ENCODE assay signal across 2 cellular contexts in genomic region chr19:46862974-46863632, GRCh38.
TF ChIP-seq lines count a peak whose summit lies in the region.

No MANE protein-coding gene starts in this region.

TF ChIP-seq in HCT116, 20 proteins besides CTCF, POLR2A, EP300 and RAD21:
- TF ChIP-seq EZH2 (IDR thresholded peaks at IDR 0.05) (no peak), POLR2AphosphoS5 (IDR thresholded peaks at IDR 0.05; ENCODE audit: low read depth, low read length) (no peak), JUND (IDR thresholded peaks at IDR 0.05) (no peak), ZBTB33 (IDR thresholded peaks at IDR 0.05; ENCODE audit: extremely low read depth, insufficient replicate concordance, low read length) (no peak), ATF3 (IDR thresholded peaks at IDR 0.05) (no peak), ZNF274 (IDR thresholded peaks at IDR 0.05; ENCODE audit: low read depth, low read length) (no peak), YY1 (IDR thresholded peaks at IDR 0.05; ENCODE audit: extremely low read depth, insufficient replicate concordance, low read depth, low read length) (no peak)

TF ChIP-seq in GM12878, 131 proteins besides CTCF, POLR2A, EP300 and RAD21:
- TF ChIP-seq HDAC6 (IDR thresholded peaks at IDR 0.05; ENCODE audit: unreplicated experiment): no peak
- TF ChIP-seq TAF1 (IDR thresholded peaks at IDR 0.05; ENCODE audit: borderline replicate concordance, low read depth, low read length): no peak
- TF ChIP-seq ATF2 (IDR thresholded peaks at IDR 0.05; ENCODE audit: low read length): no peak
- no peak for TF ChIP-seq POU2F2 (IDR thresholded peaks at IDR 0.05; ENCODE audit: borderline replicate concordance, low read depth, low read length)
- no peak for TF ChIP-seq GABPA (IDR thresholded peaks at IDR 0.05; ENCODE audit: low read depth)
- TF ChIP-seq TARDBP (IDR thresholded peaks at IDR 0.05; ENCODE audit: borderline replicate concordance): no peak
- TF ChIP-seq ZSCAN29 (IDR thresholded peaks at IDR 0.05): no peak
- no peak for TF ChIP-seq DPF2 (IDR thresholded peaks at IDR 0.05)
- TF ChIP-seq SPI1 (IDR thresholded peaks at IDR 0.05; ENCODE audit: borderline replicate concordance, insufficient read depth, low read depth, low read length): peak; percentile 89
- peak; percentile 15; the same call in 1 of the 2 replicates for TF ChIP-seq IKZF1 (conservative IDR thresholded peaks at IDR 0.05)
- no peak for TF ChIP-seq NR2C2 (IDR thresholded peaks at IDR 0.05; ENCODE audit: borderline replicate concordance, control insufficient read depth, insufficient read length, low read depth)
- no peak for TF ChIP-seq CEBPZ (IDR thresholded peaks at IDR 0.05; ENCODE audit: low read depth, low read length)
- TF ChIP-seq TCF12 (IDR thresholded peaks at IDR 0.05; ENCODE audit: low read depth, low read length): no peak
- TF ChIP-seq SP1 (IDR thresholded peaks at IDR 0.05; ENCODE audit: low read depth, low read length): no peak
- no peak for TF ChIP-seq PAX5 (IDR thresholded peaks at IDR 0.05; ENCODE audit: borderline replicate concordance, low read depth, low read length)
- peak in 1 of 2 experiments; percentile 22; a peak in 1 of 4 replicates for TF ChIP-seq IKZF2 (IDR thresholded peaks at IDR 0.05)
- no peak for TF ChIP-seq RBBP5 (conservative IDR thresholded peaks at IDR 0.05)
- TF ChIP-seq ZNF384 (IDR thresholded peaks at IDR 0.05; ENCODE audit: borderline replicate concordance, low read depth, low read length): no peak
- no peak for TF ChIP-seq ELK1 (IDR thresholded peaks at IDR 0.05; ENCODE audit: low read depth, low read length)
- no peak for TF ChIP-seq JUND (IDR thresholded peaks at IDR 0.05; ENCODE audit: low read depth, low read length)
- no peak for TF ChIP-seq MTA2 (IDR thresholded peaks at IDR 0.05; ENCODE audit: low read depth)
- TF ChIP-seq ZBTB33 (IDR thresholded peaks at IDR 0.05): no peak
- TF ChIP-seq IRF5 (IDR thresholded peaks at IDR 0.05; ENCODE audit: borderline replicate concordance): no peak
- TF ChIP-seq RUNX3 (IDR thresholded peaks at IDR 0.05; ENCODE audit: low read length): no peak
